ENCODE assay signal across 1 cellular context in the genomic region with DNA sequence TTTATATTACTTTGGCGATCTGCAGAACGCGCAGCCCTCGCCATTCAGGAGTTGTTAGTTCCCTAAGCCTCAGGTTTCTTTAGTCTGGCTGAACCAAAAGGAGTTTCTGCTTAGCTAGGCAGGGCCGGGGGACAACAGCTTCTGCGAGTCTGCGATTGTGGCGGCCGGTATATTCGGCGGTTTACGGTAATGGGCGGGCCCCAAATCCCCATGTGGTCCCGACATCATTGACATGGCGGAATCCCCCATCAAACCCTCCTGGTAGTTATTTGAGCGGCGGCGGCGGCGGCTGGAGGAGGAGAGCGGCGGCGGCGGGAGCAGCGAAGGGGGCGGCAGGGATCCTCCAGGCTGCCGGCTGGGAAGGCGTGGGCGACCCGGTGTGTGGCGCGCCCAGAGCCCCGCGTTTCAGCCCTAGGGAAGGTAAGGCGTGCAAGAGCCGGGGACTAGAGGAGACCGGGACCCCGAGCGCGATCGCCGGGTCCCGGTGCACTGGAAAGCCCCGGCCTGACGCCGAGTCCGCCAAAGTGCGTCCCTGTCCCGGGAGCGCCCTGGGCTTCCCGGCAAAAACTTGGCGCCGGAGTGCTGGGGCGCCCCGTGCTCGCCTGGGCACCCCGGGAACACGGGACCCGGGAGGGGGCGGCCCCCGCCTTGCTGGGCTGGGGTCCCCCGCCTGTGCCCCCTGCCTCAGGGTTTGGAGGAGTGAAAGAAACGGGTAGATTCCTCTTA.
A peak's percentile ranks its signal among the peaks of the same experiment; 100 is the strongest.
TF ChIP-seq lines count a peak whose summit lies in the region.

FNDC3B (plus strand) TSS at position 227 of the 726 bp plus-strand sequence. CDS start 72,902 bp downstream, outside the sequence.

TF ChIP-seq in K562, 482 proteins besides CTCF, POLR2A, EP300 and RAD21 (continued from another document):
- TF ChIP-seq ASH1L (IDR thresholded peaks at IDR 0.05; ENCODE audit: borderline replicate concordance, low read depth, partially characterized antibody) = no peak
- TF ChIP-seq, protein P1, sequence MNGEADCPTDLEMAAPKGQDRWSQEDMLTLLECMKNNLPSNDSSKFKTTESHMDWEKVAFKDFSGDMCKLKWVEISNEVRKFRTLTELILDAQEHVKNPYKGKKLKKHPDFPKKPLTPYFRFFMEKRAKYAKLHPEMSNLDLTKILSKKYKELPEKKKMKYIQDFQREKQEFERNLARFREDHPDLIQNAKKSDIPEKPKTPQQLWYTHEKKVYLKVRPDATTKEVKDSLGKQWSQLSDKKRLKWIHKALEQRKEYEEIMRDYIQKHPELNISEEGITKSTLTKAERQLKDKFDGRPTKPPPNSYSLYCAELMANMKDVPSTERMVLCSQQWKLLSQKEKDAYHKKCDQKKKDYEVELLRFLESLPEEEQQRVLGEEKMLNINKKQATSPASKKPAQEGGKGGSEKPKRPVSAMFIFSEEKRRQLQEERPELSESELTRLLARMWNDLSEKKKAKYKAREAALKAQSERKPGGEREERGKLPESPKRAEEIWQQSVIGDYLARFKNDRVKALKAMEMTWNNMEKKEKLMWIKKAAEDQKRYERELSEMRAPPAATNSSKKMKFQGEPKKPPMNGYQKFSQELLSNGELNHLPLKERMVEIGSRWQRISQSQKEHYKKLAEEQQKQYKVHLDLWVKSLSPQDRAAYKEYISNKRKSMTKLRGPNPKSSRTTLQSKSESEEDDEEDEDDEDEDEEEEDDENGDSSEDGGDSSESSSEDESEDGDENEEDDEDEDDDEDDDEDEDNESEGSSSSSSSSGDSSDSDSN (IDR thresholded peaks at IDR 0.05; ENCODE audit: borderline replicate concordance in 1 of 2, low read depth in 2 of 2, low read length in 2 of 2) = peak; percentile 50 to 92; a peak in 3 of 4 replicates
- no peak for TF ChIP-seq BRF1 (IDR thresholded peaks at IDR 0.05; ENCODE audit: borderline replicate concordance, extremely low read depth, insufficient read length)
- no peak for TF ChIP-seq ZNF311 (CRISPR knock-in tag; IDR thresholded peaks at IDR 0.05)
- no peak for TF ChIP-seq BDP1 (IDR thresholded peaks at IDR 0.05; ENCODE audit: insufficient read depth, insufficient read length)
- TF ChIP-seq ZNF121 (CRISPR knock-in tag; conservative IDR thresholded peaks at IDR 0.05) = no peak
- peak; percentile 42; the same call in 1 of the 2 replicates for TF ChIP-seq SOX6 (IDR thresholded peaks at IDR 0.05)
- TF ChIP-seq RCOR1 (IDR thresholded peaks at IDR 0.05; ENCODE audit: borderline replicate concordance in 1 of 2, low read depth in 2 of 2, low read length in 2 of 2) = peak in 1 of 2 experiments; percentile 88; a peak in 2 of 4 replicates
- no peak for TF ChIP-seq DDX20 (tag; IDR thresholded peaks at IDR 0.05; ENCODE audit: low read depth)
- TF ChIP-seq ZBTB26 (CRISPR knock-in tag; IDR thresholded peaks at IDR 0.05) = no peak
